ENCODE assay signal across 3 cellular contexts in genomic region chr13:20498659-20499058, GRCh38.
"Had no signal": no experiment of that assay in that cellular context is flagged by ENCODE, and none has a peak within 500 bp of the region (broad histone marks: within the 10 kb centered on the region; RNA-seq: fewer than 3 reads in every experiment).

No MANE protein-coding gene starts in this region.

- DNase-seq: GDM1, GF-D8 had no signal

- ATAC-seq: GM12878 had no signal

- H3K4me3 ChIP-seq: GM12878 had no signal
